Comparison of ENCODE assay signal across 11 cellular contexts in genomic region chr10:108785011-108785410, GRCh38.
"Had no signal": no experiment of that assay in that cellular context is flagged by ENCODE, and none has a peak within 500 bp of the region (broad histone marks: within the 10 kb centered on the region; RNA-seq: fewer than 3 reads in every experiment).

No MANE protein-coding gene starts in this region.

- H3K36me3 ChIP-seq: HAP-1 had no signal

- FAIRE-seq: H1, H54 had no signal

- H3K4me2 ChIP-seq: GM23338 had no signal

- H3K9me3 ChIP-seq: HAP-1 had no signal

- ATAC-seq: GM23338, HCT116 had no signal

- H3K4me1 ChIP-seq: HAP-1 had no signal

- DNase-seq: GM23248, GOT3, H7, H9, HCEC 1CT, HFFc6 had no signal

- H3K4me3 ChIP-seq: GM23248, GM23338, HAP-1 had no signal

- H3K27ac ChIP-seq: GM23248 had no signal

- H2AFZ ChIP-seq: GM23248, GM23338 had no signal

- H3K9ac ChIP-seq: GM23248 had no signal
